Comparison of ENCODE assay signal across 15 cellular contexts in the genomic region with DNA sequence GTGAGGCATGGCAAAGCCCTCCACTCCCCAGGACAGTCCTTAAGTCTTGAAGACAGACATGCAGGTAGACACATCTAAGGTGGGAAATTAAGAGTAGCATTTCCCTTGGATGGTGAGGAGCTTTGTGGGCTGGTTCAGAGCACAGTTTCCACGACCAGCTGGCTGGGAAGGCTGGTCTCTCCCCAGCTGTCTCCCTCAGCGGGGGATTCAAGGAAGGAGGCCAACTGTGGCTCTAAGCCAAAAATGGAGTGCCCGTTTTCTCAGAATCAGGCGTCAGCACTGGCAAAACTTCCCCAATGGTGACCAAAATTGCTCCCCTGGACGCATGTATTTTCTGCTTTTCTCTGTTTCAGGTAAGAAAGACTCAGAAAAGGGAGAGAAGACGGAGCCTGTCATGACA.
"Had no signal": no experiment of that assay in that cellular context is flagged by ENCODE, and none has a peak within 500 bp of the region (broad histone marks: within the 10 kb centered on the region; RNA-seq: fewer than 3 reads in every experiment).

No MANE protein-coding gene starts in this region.

- H3K4me3 ChIP-seq: breast epithelium, lung, ovary, suprapubic skin had no signal

- H3K4me1 ChIP-seq: breast epithelium, suprapubic skin had no signal

- H3K36me3 ChIP-seq: breast epithelium, ovary, suprapubic skin had no signal

- ATAC-seq: activated CD8-positive, alpha-beta T cell treated with anti-CD3 and anti-CD28 coated beads for 36 hours; esophagus mucosa; left colon; stimulated activated naive CD8-positive, alpha-beta T cell treated with anti-CD3 and anti-CD28 coated beads, Interleukin-15, Interleukin-2, amounts not matched to agents 100 U/mL and 50 U/mL, for 24 hours had no signal

- H3K27me3 Mint-ChIP-seq: activated CD8-positive, alpha-beta T cell treated with anti-CD3 and anti-CD28 coated beads for 36 hours had no signal

- DNase-seq: activated CD4-positive, alpha-beta T cell treated with anti-CD3 and anti-CD28 coated beads for 4 hours; activated CD8-positive, alpha-beta memory T cell treated with anti-CD3 and anti-CD28 coated beads, Interleukin-2, amount 50 U/mL, for 4 hours; activated CD8-positive, alpha-beta T cell treated with anti-CD3 and anti-CD28 coated beads for 36 hours; activated naive CD4-positive, alpha-beta T cell; aorta; left colon; ovary; stimulated activated CD4-positive, alpha-beta T cell treated with anti-CD3 and anti-CD28 coated beads, Interleukin-4, amount 100 ng/mL, for 1 hour; stimulated activated CD8-positive, alpha-beta memory T cell treated with anti-CD3 and anti-CD28 coated beads, Interleukin-4, amount 100 ng/mL, for 48 hours; stimulated activated naive CD8-positive, alpha-beta T cell treated with anti-CD3 and anti-CD28 coated beads, Interleukin-15, Interleukin-2, amounts not matched to agents 100 U/mL and 50 U/mL, for 24 hours had no signal

- H3K27ac Mint-ChIP-seq: activated CD8-positive, alpha-beta T cell treated with anti-CD3 and anti-CD28 coated beads for 36 hours had no signal

- H3K27me3 ChIP-seq: breast epithelium, ovary, suprapubic skin had no signal

- H3K27ac ChIP-seq: breast epithelium, ovary, suprapubic skin, VCaP had no signal

- H3K9me3 Mint-ChIP-seq: activated CD8-positive, alpha-beta T cell treated with anti-CD3 and anti-CD28 coated beads for 36 hours had no signal

- H3K9me3 ChIP-seq: breast epithelium, ovary, suprapubic skin had no signal

- H3K4me3 Mint-ChIP-seq: activated CD8-positive, alpha-beta T cell treated with anti-CD3 and anti-CD28 coated beads for 36 hours had no signal
